8 cellular contexts compared by ENCODE assay signal in genomic region chr16:85570735-85571562, GRCh38. TPM values are rescaled to one million over a fixed set of nuclear protein-coding genes. Genes with fewer than 3 reads are reported as not detected.
DNase-seq lines count a peak whose midpoint lies in the region; ATAC-seq and TF ChIP-seq lines count a peak whose summit lies in the region.

No MANE protein-coding gene starts in this region.

- H3K36me3 ChIP-seq in neutrophil, result no peaks in the 10 kb centered on the region

- no peaks in the 10 kb centered on the region for H3K27me3 ChIP-seq in neutrophil

- H3K9me3 ChIP-seq in neutrophil, result no peaks in the 10 kb centered on the region

- no peaks in the 10 kb centered on the region for H3K27me3 Mint-ChIP-seq in activated T-helper 2 cell treated with anti-CD3 and anti-CD28 coated beads, Interferon-gamma antibody, Interleukin-2, Interleukin-4, amounts not matched to agents 10 μg/mL and 5 μg/mL and 100 μg/mL, durations not matched to agents 14 hours and 24 hours and 36 hours (ENCODE audit: low read depth)

- ATAC-seq in Right ventricle myocardium inferior, result peak; percentile 43
- ATAC-seq in HG03521 (IDR thresholded peaks at IDR 0.05; ENCODE audit: unreplicated experiment), result peak; percentile 49

- H3K27ac Mint-ChIP-seq in activated T-helper 2 cell treated with anti-CD3 and anti-CD28 coated beads, Interferon-gamma antibody, Interleukin-2, Interleukin-4, amounts not matched to agents 10 μg/mL and 5 μg/mL and 100 μg/mL, durations not matched to agents 14 hours and 24 hours and 36 hours, result peak overlapping the region; percentile 8

- peaks cover 40% of the 10 kb centered on the region for H3K36me3 Mint-ChIP-seq in activated T-helper 2 cell treated with anti-CD3 and anti-CD28 coated beads, Interferon-gamma antibody, Interleukin-2, Interleukin-4, amounts not matched to agents 10 μg/mL and 5 μg/mL and 100 μg/mL, durations not matched to agents 14 hours and 24 hours and 36 hours (ENCODE audit: low read depth)

- peak overlapping the region; percentile 26 for H3K27ac ChIP-seq in neutrophil

- intact Hi-C loops in Right ventricle myocardium inferior (cut with DNase I) (no loop called here), cardiac septum (cut with DNase I) (no loop called here)
- intact Hi-C loops in activated T-helper 2 cell treated with anti-CD3 and anti-CD28 coated beads, Interferon-gamma antibody, Interleukin-2, Interleukin-4, amounts not matched to agents 10 μg/mL and 5 μg/mL and 100 μg/mL, durations not matched to agents 14 hours and 24 hours and 36 hours (cut with micrococcal nuclease), result loop anchor here (2.0 kb wide), 1 partner anchor 14 kb away; no protein-coding TSS in a partner anchor

- H3K4me1 Mint-ChIP-seq in activated T-helper 2 cell treated with anti-CD3 and anti-CD28 coated beads, Interferon-gamma antibody, Interleukin-2, Interleukin-4, amounts not matched to agents 10 μg/mL and 5 μg/mL and 100 μg/mL, durations not matched to agents 14 hours and 24 hours and 36 hours (ENCODE audit: low read depth), result peaks cover 50% of the 10 kb centered on the region

- peak overlapping the region in 1 of 2 experiments; percentile 20 for H3K4me3 ChIP-seq in neutrophil (ENCODE audit: low read depth in 1 of 2, low read length in 1 of 2)

- no peak for TF ChIP-seq CTCF in neutrophil (IDR thresholded peaks at IDR 0.05)

- peaks cover 6% of the 10 kb centered on the region for H3K9me3 Mint-ChIP-seq in activated T-helper 2 cell treated with anti-CD3 and anti-CD28 coated beads, Interferon-gamma antibody, Interleukin-2, Interleukin-4, amounts not matched to agents 10 μg/mL and 5 μg/mL and 100 μg/mL, durations not matched to agents 14 hours and 24 hours and 36 hours

- peaks cover 39 to 45% of the 10 kb centered on the region in 2 experiments for H3K4me1 ChIP-seq in neutrophil (ENCODE audit: control insufficient read depth in 1 of 2, insufficient read depth in 1 of 2, low read depth in 1 of 2, low read length in 1 of 2)

- DNase-seq in Right ventricle myocardium inferior (ENCODE audit: missing footprints) (no peak), cardiac septum (ENCODE audit: low spot score) (no peak), pons (ENCODE audit: low spot score) (no peak), T-helper 9 cell (no peak)
- no peak for DNase-seq in activated T-helper 2 cell treated with anti-CD3 and anti-CD28 coated beads, Interferon-gamma antibody, Interleukin-2, Interleukin-4, amounts not matched to agents 10 μg/mL and 5 μg/mL and 100 μg/mL, durations not matched to agents 14 hours and 24 hours and 36 hours (ENCODE audit: low spot score)
- DNase-seq in NK-92 treated with Interleukin-12 subunit alpha and Interleukin-12 subunit beta, amount 100 ng/mL, for 24 hours (lab: John Stamatoyannopoulos, UW), result no peak

- peak overlapping the region; percentile 5 for H3K4me3 Mint-ChIP-seq in activated T-helper 2 cell treated with anti-CD3 and anti-CD28 coated beads, Interferon-gamma antibody, Interleukin-2, Interleukin-4, amounts not matched to agents 10 μg/mL and 5 μg/mL and 100 μg/mL, durations not matched to agents 14 hours and 24 hours and 36 hours (ENCODE audit: low read depth)

RNA-seq across cellular contexts. Expression of gene GSE1, which starts 42.2 kb away (rescaled TPM):
- 28.9 TPM for total RNA-seq in Right ventricle myocardium inferior
- total RNA-seq in cardiac septum, result 56.4 TPM
- 37.2 and 39.4 TPM in 2 replicates for total RNA-seq in activated T-helper 2 cell treated with anti-CD3 and anti-CD28 coated beads, Interferon-gamma antibody, Interleukin-2, Interleukin-4, amounts not matched to agents 10 μg/mL and 5 μg/mL and 100 μg/mL, durations not matched to agents 14 hours and 24 hours and 36 hours
